Comparison of ENCODE assay signal across 11 cellular contexts in genomic region chr10:110818311-110819257, GRCh38. TPM values are rescaled to one million over a fixed set of nuclear protein-coding genes. Genes with fewer than 3 reads are reported as not detected.
DNase-seq lines count a peak whose midpoint lies in the region; ATAC-seq, FAIRE-seq and TF ChIP-seq lines count a peak whose summit lies in the region.
"Had no signal": no experiment of that assay in that cellular context is flagged by ENCODE, and none has a peak within 500 bp of the region (broad histone marks: within the 10 kb centered on the region; RNA-seq: fewer than 3 reads in every experiment).

No MANE protein-coding gene starts in this region.

- no peak for FAIRE-seq in frontal cortex (lab: Jason Lieb, UNC)

- peak; percentile 4 for DNase-seq in NCI-H1092 (lab: John Stamatoyannopoulos, UW)
- DNase-seq in mesothelial cell of epicardium (ENCODE audit: low spot score in 2 of 2, unreplicated experiment in 2 of 2) = no peak
- DNase-seq in thoracic aorta (ENCODE audit: low spot score) = no peak
- no peak for DNase-seq in ACHN
- DNase-seq in frontal cortex (ENCODE audit: low spot score in 2 of 2) = no peak
- no peak for DNase-seq in activated CD8-positive, alpha-beta memory T cell treated with anti-CD3 and anti-CD28 coated beads, Interleukin-2, amount 50 U/mL, for 48 hours
- DNase-seq: activated CD4-positive, alpha-beta T cell treated with anti-CD3 and anti-CD28 coated beads, Interleukin-2, amount 50 U/mL, for 4 hours; DMS79; erythroblast had no signal

- H3K4me3 Mint-ChIP-seq in brain (peak overlapping the region in 2 of 5 experiments; percentile 9 to 22), mesothelial cell of epicardium (no peak overlapping the region)

- in situ Hi-C loops in ACHN (cut with HindIII; ENCODE audit: low pct_ligation_motif_present, low pct_unique_long_range_greater_than_20kb, low sequenced_read_pairs) = no loop called here

- H3K27ac Mint-ChIP-seq in brain (peak overlapping the region; percentile 63 to 97 (median 77)), mesothelial cell of epicardium (peak overlapping the region; percentile 33)

- H3K27me3 Mint-ChIP-seq in brain = peaks cover 11% of the 10 kb centered on the region
- H3K27me3 Mint-ChIP-seq in mesothelial cell of epicardium (ENCODE audit: low read depth) = no peaks in the 10 kb centered on the region

- no peaks in the 10 kb centered on the region for H3K27me3 ChIP-seq in thoracic aorta (replicated peaks; ENCODE audit: insufficient read depth)

- ATAC-seq in thoracic aorta (ENCODE audit: insufficient number of reproducible peaks, low FRiP score, low read depth) = no peak
- no peak for ATAC-seq in HG02642 (IDR thresholded peaks at IDR 0.05; ENCODE audit: poor library complexity, unreplicated experiment)

- no peaks in the 10 kb centered on the region for H3K36me3 ChIP-seq in thoracic aorta

- H3K4me1 Mint-ChIP-seq in brain = peaks cover 70% of the 10 kb centered on the region
- H3K4me1 Mint-ChIP-seq in mesothelial cell of epicardium = peaks cover 46% of the 10 kb centered on the region

- H3K27ac ChIP-seq in thoracic aorta = peak overlapping the region; percentile 82 to 94

- no peaks in the 10 kb centered on the region for H3K9me3 ChIP-seq in thoracic aorta

- H3K4me3 ChIP-seq in thoracic aorta = no peak overlapping the region

- no peaks in the 10 kb centered on the region for H3K36me3 Mint-ChIP-seq in brain
- peaks cover 7% of the 10 kb centered on the region for H3K36me3 Mint-ChIP-seq in mesothelial cell of epicardium

- H3K9me3 Mint-ChIP-seq in brain (no peaks in the 10 kb centered on the region), mesothelial cell of epicardium (no peaks in the 10 kb centered on the region)

- peaks cover 42 to 66% of the 10 kb centered on the region in 2 donors for H3K4me1 ChIP-seq in thoracic aorta (ENCODE audit: control insufficient read depth in 1 of 2, low read depth in 2 of 2)

- TF ChIP-seq CTCF in brain (conservative IDR thresholded peaks at IDR 0.05) (no peak), mesothelial cell of epicardium (IDR thresholded peaks at IDR 0.05; ENCODE audit: unreplicated experiment) (no peak), thoracic aorta (IDR thresholded peaks at IDR 0.05) (no peak)

RNA-seq across cellular contexts. Expression of gene PDCD4, which starts 53.1 kb away (rescaled TPM):
- polyA plus RNA-seq in brain (ENCODE audit: insufficient read depth, low read depth, low replicate concordance) = 37.4 TPM
- 142 to 157 TPM (median 145 TPM) in 3 replicates for total RNA-seq in mesothelial cell of epicardium
- 10 to 100 TPM; 53.5 to 91.3 TPM for total RNA-seq in thoracic aorta
- total RNA-seq in frontal cortex = 46.9 TPM
